In genomic region chr1:93205892-93206566, GRCh38 we compare ENCODE assay signal across 32 cellular contexts.
"Had no signal": no experiment of that assay in that cellular context is flagged by ENCODE, and none has a peak within 500 bp of the region (broad histone marks: within the 10 kb centered on the region; RNA-seq: fewer than 3 reads in every experiment).

No MANE protein-coding gene starts in this region.

- H3K4me1 ChIP-seq: body of pancreas, esophagus squamous epithelium had no signal

- H3K27ac ChIP-seq: adrenal gland, body of pancreas, epithelial cell of prostate, esophagus squamous epithelium had no signal

- H3K27me3 ChIP-seq: adrenal gland, body of pancreas, esophagus squamous epithelium had no signal

- H3K4me3 Mint-ChIP-seq: activated CD4-positive, alpha-beta memory T cell treated with anti-CD3 and anti-CD28 coated beads for 36 hours; activated CD4-positive, alpha-beta T cell treated with anti-CD3 and anti-CD28 coated beads for 36 hours; activated CD4-positive, alpha-beta T cell treated with anti-CD3 and anti-CD28 coated beads, Interleukin-2, amount 10 ng/mL, durations not matched to agents 24 days and 14 days; activated CD8-positive, alpha-beta memory T cell treated with anti-CD3 and anti-CD28 coated beads, Interleukin-2, amount 10 ng/mL, durations not matched to agents 7 days and 5 days; activated CD8-positive, alpha-beta T cell treated with anti-CD3 and anti-CD28 coated beads, Interleukin-2, amount 10 ng/mL, durations not matched to agents 7 days and 5 days; activated naive CD4-positive, alpha-beta T cell treated with anti-CD3 and anti-CD28 coated beads for 36 hours; activated naive CD4-positive, alpha-beta T cell treated with anti-CD3 and anti-CD28 coated beads, Interleukin-2, amount 50 U/mL, for 24 hours; activated naive CD8-positive, alpha-beta T cell treated with anti-CD3 and anti-CD28 coated beads for 36 hours; activated naive CD8-positive, alpha-beta T cell treated with anti-CD3 and anti-CD28 coated beads, Interleukin-2, amount 50 U/mL, for 24 hours; activated T-helper 1 cell treated with anti-CD3 and anti-CD28 coated beads, Interleukin-12 subunit alpha, Interleukin-12 subunit beta, Interleukin-2, Interleukin-4 antibody, amounts not matched to agents 30 ng/mL and 10 ng/mL and 1 ng/mL, durations not matched to agents 14 hours and 24 hours and 36 hours; effector memory CD8-positive, alpha-beta T cell had no signal

- H3K9me3 ChIP-seq: adrenal gland, body of pancreas, esophagus squamous epithelium had no signal

- H3K36me3 ChIP-seq: adrenal gland, esophagus squamous epithelium had no signal

- H3K27ac Mint-ChIP-seq: activated CD4-positive, alpha-beta memory T cell treated with anti-CD3 and anti-CD28 coated beads for 36 hours; activated CD4-positive, alpha-beta T cell treated with anti-CD3 and anti-CD28 coated beads for 36 hours; activated CD4-positive, alpha-beta T cell treated with anti-CD3 and anti-CD28 coated beads, Interleukin-2, amount 10 ng/mL, durations not matched to agents 24 days and 14 days; activated CD8-positive, alpha-beta memory T cell treated with anti-CD3 and anti-CD28 coated beads, Interleukin-2, amount 10 ng/mL, durations not matched to agents 7 days and 5 days; activated CD8-positive, alpha-beta T cell treated with anti-CD3 and anti-CD28 coated beads, Interleukin-2, amount 10 ng/mL, durations not matched to agents 7 days and 5 days; activated naive CD4-positive, alpha-beta T cell treated with anti-CD3 and anti-CD28 coated beads for 36 hours; activated naive CD4-positive, alpha-beta T cell treated with anti-CD3 and anti-CD28 coated beads, Interleukin-2, amount 50 U/mL, for 24 hours; activated naive CD8-positive, alpha-beta T cell treated with anti-CD3 and anti-CD28 coated beads for 36 hours; activated naive CD8-positive, alpha-beta T cell treated with anti-CD3 and anti-CD28 coated beads, Interleukin-2, amount 50 U/mL, for 24 hours; activated T-helper 1 cell treated with anti-CD3 and anti-CD28 coated beads, Interleukin-12 subunit alpha, Interleukin-12 subunit beta, Interleukin-2, Interleukin-4 antibody, amounts not matched to agents 30 ng/mL and 10 ng/mL and 1 ng/mL, durations not matched to agents 14 hours and 24 hours and 36 hours; activated T-helper 2 cell treated with anti-CD3 and anti-CD28 coated beads, Interferon-gamma antibody, Interleukin-2, Interleukin-4, amounts not matched to agents 10 μg/mL and 5 μg/mL and 100 μg/mL, durations not matched to agents 14 hours and 24 hours and 36 hours; effector memory CD8-positive, alpha-beta T cell had no signal

- H3K4me1 Mint-ChIP-seq: activated CD4-positive, alpha-beta T cell treated with anti-CD3 and anti-CD28 coated beads for 36 hours; activated CD4-positive, alpha-beta T cell treated with anti-CD3 and anti-CD28 coated beads, Interleukin-2, amount 10 ng/mL, durations not matched to agents 24 days and 14 days; activated CD8-positive, alpha-beta memory T cell treated with anti-CD3 and anti-CD28 coated beads, Interleukin-2, amount 10 ng/mL, durations not matched to agents 7 days and 5 days; activated naive CD4-positive, alpha-beta T cell treated with anti-CD3 and anti-CD28 coated beads, Interleukin-2, amount 50 U/mL, for 24 hours; activated naive CD8-positive, alpha-beta T cell treated with anti-CD3 and anti-CD28 coated beads for 36 hours; activated naive CD8-positive, alpha-beta T cell treated with anti-CD3 and anti-CD28 coated beads, Interleukin-2, amount 50 U/mL, for 24 hours had no signal

- H3K27me3 Mint-ChIP-seq: activated CD4-positive, alpha-beta memory T cell treated with anti-CD3 and anti-CD28 coated beads for 36 hours; activated CD4-positive, alpha-beta T cell treated with anti-CD3 and anti-CD28 coated beads for 36 hours; activated CD4-positive, alpha-beta T cell treated with anti-CD3 and anti-CD28 coated beads, Interleukin-2, amount 10 ng/mL, durations not matched to agents 24 days and 14 days; activated CD8-positive, alpha-beta memory T cell treated with anti-CD3 and anti-CD28 coated beads, Interleukin-2, amount 10 ng/mL, durations not matched to agents 7 days and 5 days; activated naive CD4-positive, alpha-beta T cell treated with anti-CD3 and anti-CD28 coated beads, Interleukin-2, amount 50 U/mL, for 24 hours; activated naive CD8-positive, alpha-beta T cell treated with anti-CD3 and anti-CD28 coated beads for 36 hours; activated naive CD8-positive, alpha-beta T cell treated with anti-CD3 and anti-CD28 coated beads, Interleukin-2, amount 50 U/mL, for 24 hours; effector memory CD8-positive, alpha-beta T cell had no signal

- DNase-seq: activated CD4-positive, alpha-beta memory T cell treated with anti-CD3 and anti-CD28 coated beads for 36 hours; activated CD4-positive, alpha-beta T cell treated with anti-CD3 and anti-CD28 coated beads for 36 hours; activated CD4-positive, alpha-beta T cell treated with anti-CD3 and anti-CD28 coated beads, Interleukin-2, amount 10 ng/mL, durations not matched to agents 24 days and 14 days; activated CD4-positive, CD25-positive, alpha-beta regulatory T cell; activated CD4-positive, CD25-positive, alpha-beta regulatory T cell treated with anti-CD3 and anti-CD28 coated beads, Interleukin-2, amount 50 U/mL, for 72 hours; activated CD8-positive, alpha-beta memory T cell treated with anti-CD3 and anti-CD28 coated beads, Interleukin-2, amount 10 ng/mL, durations not matched to agents 7 days and 5 days; activated CD8-positive, alpha-beta memory T cell treated with anti-CD3 and anti-CD28 coated beads, Interleukin-2, amount 50 U/mL, for 4 hours; activated CD8-positive, alpha-beta T cell treated with anti-CD3 and anti-CD28 coated beads, Interleukin-2, amount 10 ng/mL, durations not matched to agents 7 days and 5 days; activated effector memory CD4-positive, alpha-beta T cell treated with anti-CD3 and anti-CD28 coated beads, Interleukin-2, amount 50 U/mL, for 16 hours; activated naive CD4-positive, alpha-beta T cell treated with anti-CD3 and anti-CD28 coated beads for 36 hours; activated naive CD8-positive, alpha-beta T cell treated with anti-CD3 and anti-CD28 coated beads for 36 hours; activated naive CD8-positive, alpha-beta T cell treated with anti-CD3 and anti-CD28 coated beads, Interleukin-2, amount 50 U/mL, for 24 hours; activated T-cell treated with anti-CD3 and anti-CD28 coated beads, Interleukin-2, amount 50 U/mL, for 1 hour; activated T-cell treated with anti-CD3 and anti-CD28 coated beads, Interleukin-2, amount 50 U/mL, for 48 hours; adrenal gland; amygdala; aorta; body of pancreas; caudate nucleus; cortex of kidney; dermis blood vessel endothelial cell; effector CD4-positive, alpha-beta T cell; effector memory CD8-positive, alpha-beta T cell; esophagus squamous epithelium; head of caudate nucleus; T-helper 2 cell had no signal

- ATAC-seq: activated CD4-positive, alpha-beta T cell treated with anti-CD3 and anti-CD28 coated beads for 36 hours; activated CD8-positive, alpha-beta memory T cell treated with anti-CD3 and anti-CD28 coated beads, Interleukin-2, amount 10 ng/mL, durations not matched to agents 7 days and 5 days; activated CD8-positive, alpha-beta T cell treated with anti-CD3 and anti-CD28 coated beads, Interleukin-2, amount 10 ng/mL, durations not matched to agents 7 days and 5 days; activated naive CD8-positive, alpha-beta T cell treated with anti-CD3 and anti-CD28 coated beads, Interleukin-2, amount 50 U/mL, for 24 hours; body of pancreas; effector memory CD8-positive, alpha-beta T cell had no signal

- H3K9me3 Mint-ChIP-seq: activated CD4-positive, alpha-beta memory T cell treated with anti-CD3 and anti-CD28 coated beads for 36 hours; activated CD4-positive, alpha-beta T cell treated with anti-CD3 and anti-CD28 coated beads, Interleukin-2, amount 10 ng/mL, durations not matched to agents 24 days and 14 days; activated naive CD4-positive, alpha-beta T cell treated with anti-CD3 and anti-CD28 coated beads for 36 hours; activated naive CD4-positive, alpha-beta T cell treated with anti-CD3 and anti-CD28 coated beads, Interleukin-2, amount 50 U/mL, for 24 hours; activated naive CD8-positive, alpha-beta T cell treated with anti-CD3 and anti-CD28 coated beads for 36 hours; activated naive CD8-positive, alpha-beta T cell treated with anti-CD3 and anti-CD28 coated beads, Interleukin-2, amount 50 U/mL, for 24 hours; activated T-helper 1 cell treated with anti-CD3 and anti-CD28 coated beads, Interleukin-12 subunit alpha, Interleukin-12 subunit beta, Interleukin-2, Interleukin-4 antibody, amounts not matched to agents 30 ng/mL and 10 ng/mL and 1 ng/mL, durations not matched to agents 14 hours and 24 hours and 36 hours; activated T-helper 2 cell treated with anti-CD3 and anti-CD28 coated beads, Interferon-gamma antibody, Interleukin-2, Interleukin-4, amounts not matched to agents 10 μg/mL and 5 μg/mL and 100 μg/mL, durations not matched to agents 14 hours and 24 hours and 36 hours; effector memory CD8-positive, alpha-beta T cell had no signal

- FAIRE-seq: colon, frontal cortex had no signal

- H3K4me3 ChIP-seq: adrenal gland, body of pancreas, esophagus squamous epithelium had no signal
